17 cellular contexts compared by ENCODE assay signal in the genomic region with DNA sequence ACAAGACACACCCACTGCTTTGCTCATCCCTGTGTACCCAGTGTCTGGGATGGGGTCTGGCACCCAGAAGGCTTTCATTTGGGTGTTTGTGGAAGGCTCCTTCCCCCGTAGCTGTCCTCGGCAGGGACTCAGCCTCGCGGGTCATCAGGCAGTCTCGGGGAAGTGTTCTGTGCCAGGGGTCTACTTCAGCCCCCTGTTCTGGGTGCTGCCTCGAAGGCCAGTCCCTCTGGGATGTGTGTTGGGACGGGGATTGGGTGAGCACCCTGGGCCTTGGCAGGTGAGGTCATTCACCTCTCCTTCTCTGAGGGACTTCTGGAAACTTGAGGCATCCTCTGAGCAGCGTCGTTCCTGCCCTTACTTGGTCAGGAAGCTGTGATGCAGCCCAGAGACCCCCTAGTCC.
A peak's percentile ranks its signal among the peaks of the same experiment; 100 is the strongest.
DNase-seq lines count a peak whose midpoint lies in the region; ATAC-seq and TF ChIP-seq lines count a peak whose summit lies in the region.
"Had no signal": no experiment of that assay in that cellular context is flagged by ENCODE, and none has a peak within 500 bp of the region (broad histone marks: within the 10 kb centered on the region; RNA-seq: fewer than 3 reads in every experiment).

No MANE protein-coding gene starts in this region.

- H3K9ac ChIP-seq in HUES64 (ENCODE audit: low read depth, low read length) (peak overlapping the region; percentile 68; the same call in 1 of the 2 replicates), neural progenitor cell (no peak overlapping the region)

- no peak for ATAC-seq in GM23338

- H3K36me3 ChIP-seq in GM23338 (ENCODE audit: insufficient read depth) (no peaks in the 10 kb centered on the region), HUES64 (ENCODE audit: insufficient read depth, low read length) (no peaks in the 10 kb centered on the region), hepatocyte (replicated peaks; ENCODE audit: insufficient read depth, low read depth) (no peaks in the 10 kb centered on the region), neural progenitor cell (no peaks in the 10 kb centered on the region)

- H3F3A ChIP-seq in GM23338 (replicated peaks; ENCODE audit: low read depth) (0 out of 2 replicates have a peak, but pooled peaks cover 2% of the 10 kb centered on the region), neural progenitor cell (ENCODE audit: low read depth) (peaks cover 34% of the 10 kb centered on the region)

- no peaks in the 10 kb centered on the region for H3K27me3 ChIP-seq in GM23338 (ENCODE audit: insufficient read depth)
- no peaks in the 10 kb centered on the region for H3K27me3 ChIP-seq in HUES64 (ENCODE audit: insufficient read depth, low read length)
- H3K27me3 ChIP-seq in hepatocyte: no peaks in the 10 kb centered on the region
- peaks cover 10% of the 10 kb centered on the region for H3K27me3 ChIP-seq in neural progenitor cell

- no peaks in the 10 kb centered on the region for H3K9me3 ChIP-seq in HUES64 (ENCODE audit: insufficient read depth, low read depth, low read length)
- H3K9me3 ChIP-seq in hepatocyte (ENCODE audit: low read depth): no peaks in the 10 kb centered on the region
- H3K9me3 ChIP-seq in neural progenitor cell (ENCODE audit: low read depth): no peaks in the 10 kb centered on the region
- H3K9me3 ChIP-seq: Caco-2 had no signal

- H2AFZ ChIP-seq in GM23338 (peak overlapping the region; percentile 100), hepatocyte (no peak overlapping the region), neural progenitor cell (replicated peaks) (no peak overlapping the region)

- no peak overlapping the region for H3K27ac ChIP-seq in GM23338 (ENCODE audit: low read depth)
- H3K27ac ChIP-seq in HUES64 (ENCODE audit: low read depth, low read length): peak overlapping the region; percentile 89; the same call in 1 of the 2 replicates
- peak overlapping the region; percentile 78 for H3K27ac ChIP-seq in hepatocyte
- H3K27ac ChIP-seq in neural progenitor cell: no peak overlapping the region

- DNase-seq in GM23338 (ENCODE audit: low spot score): no peak
- no peak for DNase-seq in hepatocyte (ENCODE audit: low spot score)
- DNase-seq in neural progenitor cell (ENCODE audit: low spot score): no peak
- no peak for DNase-seq in posterior vena cava (ENCODE audit: low spot score)
- no peak for DNase-seq in activated naive CD4-positive, alpha-beta T cell treated with anti-CD3 and anti-CD28 coated beads, Interleukin-2, amount 50 U/mL, for 16 hours
- no peak for DNase-seq in NK-92 treated with Interleukin-12 subunit alpha and Interleukin-12 subunit beta, amount 100 ng/mL, for 24 hours (lab: John Stamatoyannopoulos, UW)
- no peak for DNase-seq in dermis blood vessel endothelial cell
- DNase-seq: AML-193; Caco-2; CD4-positive, CD25-positive, alpha-beta regulatory T cell; GOT3; HFFc6; Kasumi-1; MM.1S; NCI-H1694 had no signal

- peaks cover 7% of the 10 kb centered on the region for H3K27me3 Mint-ChIP-seq in GM23338 (ENCODE audit: insufficient read depth, low read depth, poor library complexity)
- peaks cover 29% of the 10 kb centered on the region for H3K27me3 Mint-ChIP-seq in neural progenitor cell (ENCODE audit: insufficient read depth, low read depth)

- H3K4me3 ChIP-seq in GM23338 (no peak overlapping the region), HUES64 (ENCODE audit: low read length) (peak overlapping the region; percentile 46), hepatocyte (no peak overlapping the region), neural progenitor cell (peak overlapping the region; percentile 27)

- H3K4me1 Mint-ChIP-seq in GM23338 (peaks cover 41% of the 10 kb centered on the region), neural progenitor cell (peaks cover 61% of the 10 kb centered on the region)
- H3K4me1 Mint-ChIP-seq: IgD-negative memory B cell had no signal

- 67% methylated on average over 9 of the region's 9 CpGs for WGBS in HUES64
- WGBS in hepatocyte (ENCODE audit: low lambda C conversion rate, missing lambda C conversion rate): 76% methylated on average over 8 of the region's 9 CpGs

- H3K9me3 Mint-ChIP-seq in GM23338 (no peaks in the 10 kb centered on the region), neural progenitor cell (peaks cover 5% of the 10 kb centered on the region)
- H3K9me3 Mint-ChIP-seq: HFFc6 had no signal

- H3K79me2 ChIP-seq in GM23338 (replicated peaks; ENCODE audit: insufficient read depth) (no peaks in the 10 kb centered on the region), hepatocyte (no peaks in the 10 kb centered on the region), neural progenitor cell (ENCODE audit: low read depth) (no peaks in the 10 kb centered on the region)

- TF ChIP-seq CTCF in GM23338 (conservative IDR thresholded peaks at IDR 0.05; ENCODE audit: low read depth in 2 of 2) (no peak), hepatocyte (IDR thresholded peaks at IDR 0.05; ENCODE audit: poor library complexity) (no peak), neural progenitor cell (IDR thresholded peaks at IDR 0.05) (no peak)

- no peaks in the 10 kb centered on the region for H4K20me1 ChIP-seq in GM23338 (replicated peaks; ENCODE audit: insufficient read depth)
- H4K20me1 ChIP-seq in hepatocyte (ENCODE audit: insufficient read depth, poor library complexity, severe bottlenecking): no peaks in the 10 kb centered on the region
- H4K20me1 ChIP-seq in neural progenitor cell (ENCODE audit: low read depth): peaks cover 5% of the 10 kb centered on the region

- no peak overlapping the region for H3K27ac Mint-ChIP-seq in GM23338
- peak overlapping the region; percentile 86 for H3K27ac Mint-ChIP-seq in neural progenitor cell
- H3K27ac Mint-ChIP-seq: CD4-positive, CD25-positive, alpha-beta regulatory T cell; HFFc6; IgD-negative memory B cell had no signal

- H3K9me2 ChIP-seq in GM23338 (ENCODE audit: insufficient read depth): no peaks in the 10 kb centered on the region
- no peaks in the 10 kb centered on the region for H3K9me2 ChIP-seq in hepatocyte (replicated peaks; ENCODE audit: insufficient read depth)

- H3K4me1 ChIP-seq in GM23338 (ENCODE audit: insufficient read depth) (peaks cover 32% of the 10 kb centered on the region), HUES64 (ENCODE audit: insufficient read depth, low read length) (peaks cover 31% of the 10 kb centered on the region), hepatocyte (ENCODE audit: insufficient read depth) (peaks cover 33% of the 10 kb centered on the region), neural progenitor cell (peaks cover 38% of the 10 kb centered on the region)

- peak overlapping the region; percentile 85 for H3K4me2 ChIP-seq in GM23338
- H3K4me2 ChIP-seq in hepatocyte: no peak overlapping the region
- H3K4me2 ChIP-seq in neural progenitor cell: peak overlapping the region; percentile 68

- H3K36me3 Mint-ChIP-seq in GM23338 (ENCODE audit: low read depth): no peaks in the 10 kb centered on the region
- peaks cover 2% of the 10 kb centered on the region for H3K36me3 Mint-ChIP-seq in neural progenitor cell
- H3K36me3 Mint-ChIP-seq: CD4-positive, CD25-positive, alpha-beta regulatory T cell had no signal

- H3K4me3 Mint-ChIP-seq in GM23338: no peak overlapping the region
- no peak overlapping the region for H3K4me3 Mint-ChIP-seq in neural progenitor cell
- H3K4me3 Mint-ChIP-seq: CD4-positive, CD25-positive, alpha-beta regulatory T cell; HFFc6; IgD-negative memory B cell had no signal

- intact Hi-C loops in posterior vena cava (cut with DNase I): loop anchor here in 1 of 2 donors (10.0 kb wide), 1 partner anchor 51 kb away; no protein-coding TSS in a partner anchor

TF ChIP-seq in GM23338, 12 proteins besides CTCF, POLR2A, EP300 and RAD21 (continues in another document):
- TF ChIP-seq EZH2phosphoT487 (IDR thresholded peaks at IDR 0.05; ENCODE audit: unreplicated experiment) (no peak), ZNF331 (CRISPR knock-in tag; IDR thresholded peaks at IDR 0.05; ENCODE audit: low read depth) (no peak), NANOG (IDR thresholded peaks at IDR 0.05; ENCODE audit: borderline replicate concordance) (no peak), POLR2AphosphoS5 (IDR thresholded peaks at IDR 0.05; ENCODE audit: low read depth) (no peak), ZNF114 (CRISPR knock-in tag; IDR thresholded peaks at IDR 0.05) (no peak)
- TF ChIP-seq, protein P1, sequence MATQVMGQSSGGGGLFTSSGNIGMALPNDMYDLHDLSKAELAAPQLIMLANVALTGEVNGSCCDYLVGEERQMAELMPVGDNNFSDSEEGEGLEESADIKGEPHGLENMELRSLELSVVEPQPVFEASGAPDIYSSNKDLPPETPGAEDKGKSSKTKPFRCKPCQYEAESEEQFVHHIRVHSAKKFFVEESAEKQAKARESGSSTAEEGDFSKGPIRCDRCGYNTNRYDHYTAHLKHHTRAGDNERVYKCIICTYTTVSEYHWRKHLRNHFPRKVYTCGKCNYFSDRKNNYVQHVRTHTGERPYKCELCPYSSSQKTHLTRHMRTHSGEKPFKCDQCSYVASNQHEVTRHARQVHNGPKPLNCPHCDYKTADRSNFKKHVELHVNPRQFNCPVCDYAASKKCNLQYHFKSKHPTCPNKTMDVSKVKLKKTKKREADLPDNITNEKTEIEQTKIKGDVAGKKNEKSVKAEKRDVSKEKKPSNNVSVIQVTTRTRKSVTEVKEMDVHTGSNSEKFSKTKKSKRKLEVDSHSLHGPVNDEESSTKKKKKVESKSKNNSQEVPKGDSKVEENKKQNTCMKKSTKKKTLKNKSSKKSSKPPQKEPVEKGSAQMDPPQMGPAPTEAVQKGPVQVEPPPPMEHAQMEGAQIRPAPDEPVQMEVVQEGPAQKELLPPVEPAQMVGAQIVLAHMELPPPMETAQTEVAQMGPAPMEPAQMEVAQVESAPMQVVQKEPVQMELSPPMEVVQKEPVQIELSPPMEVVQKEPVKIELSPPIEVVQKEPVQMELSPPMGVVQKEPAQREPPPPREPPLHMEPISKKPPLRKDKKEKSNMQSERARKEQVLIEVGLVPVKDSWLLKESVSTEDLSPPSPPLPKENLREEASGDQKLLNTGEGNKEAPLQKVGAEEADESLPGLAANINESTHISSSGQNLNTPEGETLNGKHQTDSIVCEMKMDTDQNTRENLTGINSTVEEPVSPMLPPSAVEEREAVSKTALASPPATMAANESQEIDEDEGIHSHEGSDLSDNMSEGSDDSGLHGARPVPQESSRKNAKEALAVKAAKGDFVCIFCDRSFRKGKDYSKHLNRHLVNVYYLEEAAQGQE (IDR thresholded peaks at IDR 0.05; ENCODE audit: unreplicated experiment): no peak

Comparison
In these comparisons a context has a peak if more than half of its experiments do, and no peak if none do; other contexts are left out.
1. H3K27ac ChIP-seq: peak in HUES64 (single experiment) and hepatocyte (single experiment); none in GM23338 (single experiment) and neural progenitor cell (single experiment).
2. H3K4me3 ChIP-seq: peak in HUES64 (single experiment) and neural progenitor cell (single experiment); none in GM23338 (single experiment) and hepatocyte (single experiment).